Comparison of ENCODE assay signal across 9 cellular contexts in genomic region chr4:142840516-142841123, GRCh38. TPM values are rescaled to one million over a fixed set of nuclear protein-coding genes. Genes with fewer than 3 reads are reported as not detected.
DNase-seq lines count a peak whose midpoint lies in the region; ATAC-seq and TF ChIP-seq lines count a peak whose summit lies in the region.
"Had no signal": no experiment of that assay in that cellular context is flagged by ENCODE, and none has a peak within 500 bp of the region (broad histone marks: within the 10 kb centered on the region; RNA-seq: fewer than 3 reads in every experiment).

No MANE protein-coding gene starts in this region.

- intact Hi-C loops in activated CD4-positive, alpha-beta memory T cell treated with anti-CD3 and anti-CD28 coated beads for 36 hours (cut with micrococcal nuclease) = loop anchor here (1.0 to 10.0 kb wide), 8 partner anchors 16 to 1978 kb away; partner anchors contain the start of gene IL15

- peaks cover 6% of the 10 kb centered on the region for H3F3A ChIP-seq in neural progenitor cell (ENCODE audit: low read depth)

- CTCF ChIA-PET in activated CD4-positive, alpha-beta memory T cell treated with anti-CD3 and anti-CD28 coated beads for 36 hours (lab: Charles Lee) = interaction anchor here (1.0 to 1.3 kb wide), 4 partner anchors 118 to 712 kb away, joined by 3 to 5 read pairs (median 4); no protein-coding TSS in a partner anchor

- peaks cover 10% of the 10 kb centered on the region for H3K27me3 Mint-ChIP-seq in neural progenitor cell (ENCODE audit: insufficient read depth, low read depth)
- H3K27me3 Mint-ChIP-seq in activated CD4-positive, alpha-beta memory T cell treated with anti-CD3 and anti-CD28 coated beads for 36 hours = peaks cover 2% of the 10 kb centered on the region

- H3K79me2 ChIP-seq in neural progenitor cell (ENCODE audit: low read depth) = no peaks in the 10 kb centered on the region

- no peak overlapping the region for H3K4me3 ChIP-seq in neural progenitor cell

- no peak overlapping the region for H3K4me3 Mint-ChIP-seq in neural progenitor cell
- H3K4me3 Mint-ChIP-seq in activated CD4-positive, alpha-beta memory T cell treated with anti-CD3 and anti-CD28 coated beads for 36 hours = no peak overlapping the region
- H3K4me3 Mint-ChIP-seq: activated B cell treated with CpG ODN at 0.5 μM for 24 hours had no signal

- no peak overlapping the region for H3K27ac ChIP-seq in neural progenitor cell

- H3K27ac Mint-ChIP-seq in neural progenitor cell = no peak overlapping the region
- no peak overlapping the region for H3K27ac Mint-ChIP-seq in activated CD4-positive, alpha-beta memory T cell treated with anti-CD3 and anti-CD28 coated beads for 36 hours
- H3K27ac Mint-ChIP-seq: activated B cell treated with CpG ODN at 0.5 μM for 24 hours had no signal

- no peak overlapping the region for H3K9ac ChIP-seq in neural progenitor cell

- H3K9me3 ChIP-seq in neural progenitor cell (ENCODE audit: low read depth) = no peaks in the 10 kb centered on the region

- H2AFZ ChIP-seq in neural progenitor cell (replicated peaks) = no peak overlapping the region

- H3K4me2 ChIP-seq in neural progenitor cell = no peak overlapping the region

- ATAC-seq in GM21447 (IDR thresholded peaks at IDR 0.05; ENCODE audit: unreplicated experiment) = no peak

- no peaks in the 10 kb centered on the region for H3K4me1 ChIP-seq in neural progenitor cell

- TF ChIP-seq CTCF in neural progenitor cell (IDR thresholded peaks at IDR 0.05) = peak; percentile 78

- H3K4me1 Mint-ChIP-seq in neural progenitor cell = no peaks in the 10 kb centered on the region
- H3K4me1 Mint-ChIP-seq in activated CD4-positive, alpha-beta memory T cell treated with anti-CD3 and anti-CD28 coated beads for 36 hours (ENCODE audit: low read depth) = peaks cover 21% of the 10 kb centered on the region

- H3K36me3 Mint-ChIP-seq in neural progenitor cell = no peaks in the 10 kb centered on the region
- no peaks in the 10 kb centered on the region for H3K36me3 Mint-ChIP-seq in activated CD4-positive, alpha-beta memory T cell treated with anti-CD3 and anti-CD28 coated beads for 36 hours

- no peaks in the 10 kb centered on the region for H3K9me3 Mint-ChIP-seq in neural progenitor cell
- no peaks in the 10 kb centered on the region for H3K9me3 Mint-ChIP-seq in activated CD4-positive, alpha-beta memory T cell treated with anti-CD3 and anti-CD28 coated beads for 36 hours
- H3K9me3 Mint-ChIP-seq: activated B cell treated with CpG ODN at 0.5 μM for 24 hours had no signal

- H3K27me3 ChIP-seq in neural progenitor cell = peaks cover 38% of the 10 kb centered on the region

- H3K36me3 ChIP-seq in neural progenitor cell = no peaks in the 10 kb centered on the region

- POLR2A ChIA-PET in activated CD4-positive, alpha-beta memory T cell treated with anti-CD3 and anti-CD28 coated beads for 36 hours (lab: Charles Lee) = no interaction called here

- H4K20me1 ChIP-seq in neural progenitor cell (ENCODE audit: low read depth) = no peaks in the 10 kb centered on the region

- peak; percentile 2 for DNase-seq in NCI-H2107 treated with DMSO at 0.1 percent for 48 hours (lab: John Stamatoyannopoulos, UW; ENCODE audit: unreplicated experiment)
- no peak for DNase-seq in NCI-H2107 (lab: John Stamatoyannopoulos, UW)
- peak; percentile 25 for DNase-seq in NCI-H446 treated with DMSO at 0.1 percent for 48 hours (lab: John Stamatoyannopoulos, UW)
- peak; percentile 74 for DNase-seq in dedifferentiated amniotic fluid mesenchymal stem cell (ENCODE audit: extremely low spot score)
- DNase-seq in neural progenitor cell (ENCODE audit: low spot score) = peak; percentile 51
- DNase-seq in activated CD4-positive, alpha-beta memory T cell treated with anti-CD3 and anti-CD28 coated beads for 36 hours = no peak
- no peak for DNase-seq in NCI-H2196 (lab: John Stamatoyannopoulos, UW; ENCODE audit: unreplicated experiment)
- DNase-seq: activated B cell treated with CpG ODN at 0.5 μM for 24 hours had no signal

RNA-seq across cellular contexts. Expression of gene INPP4B, which starts 5.5 kb away (rescaled TPM):
- 0.90 and 1.3 TPM in 2 replicates for total RNA-seq in neural progenitor cell (ENCODE audit: low replicate concordance)
- total RNA-seq in activated CD4-positive, alpha-beta memory T cell treated with anti-CD3 and anti-CD28 coated beads for 36 hours = 10 to 100 TPM; 63.9 to 64.9 TPM

Comparison
In these comparisons a context has a peak if more than half of its experiments do, and no peak if none do; other contexts are left out.
1. DNase-seq: peak in NCI-H2107 treated with DMSO at 0.1 percent for 48 hours (single experiment), NCI-H446 treated with DMSO at 0.1 percent for 48 hours (single experiment), dedifferentiated amniotic fluid mesenchymal stem cell (single experiment) and neural progenitor cell (single experiment); none in NCI-H2107 (single experiment), activated CD4-positive, alpha-beta memory T cell treated with anti-CD3 and anti-CD28 coated beads for 36 hours (single experiment) and NCI-H2196 (single experiment).
2. RNA of gene INPP4B, which starts 5.5 kb away (total RNA-seq): 63.9 to 64.9 TPM in activated CD4-positive, alpha-beta memory T cell treated with anti-CD3 and anti-CD28 coated beads for 36 hours; 0.90 to 1.3 TPM in neural progenitor cell; every median in the first group is over 10 times any median in the second.